1 cellular context compared by ENCODE assay signal in the genomic region with DNA sequence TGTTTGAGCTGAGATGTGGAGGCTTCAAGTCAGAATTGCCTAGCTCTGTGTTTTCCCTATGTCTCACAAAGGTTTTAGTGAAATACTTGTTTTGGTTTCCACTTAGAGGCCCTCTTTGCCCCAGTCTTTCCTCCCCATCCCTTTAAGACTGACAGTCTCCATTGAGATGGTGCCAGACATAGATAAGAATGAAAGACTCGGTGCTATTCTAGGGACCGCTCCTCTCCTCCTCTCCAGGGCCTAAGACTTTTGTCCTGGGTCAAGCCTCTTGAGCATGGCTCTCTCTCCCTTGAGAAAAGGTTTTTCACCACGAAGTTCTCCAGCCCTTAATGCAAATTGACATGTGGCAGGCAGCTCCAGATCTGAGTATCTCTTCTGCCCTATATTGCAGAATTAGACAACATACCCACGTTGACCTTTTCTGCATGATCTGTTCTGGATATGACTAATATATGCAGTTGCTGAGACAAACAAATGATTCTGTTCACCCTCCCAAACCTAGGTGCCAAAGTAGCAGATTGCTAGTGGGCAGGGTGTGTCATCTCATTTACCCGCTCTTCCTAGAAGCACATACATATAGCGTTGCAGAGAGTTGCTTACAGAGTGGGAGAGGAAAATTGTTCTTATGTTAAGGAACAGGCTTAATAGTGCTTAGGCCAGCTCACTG.
TF ChIP-seq lines count a peak whose summit lies in the region.

No MANE protein-coding gene starts in this region.

TF ChIP-seq in SK-N-SH, 30 proteins besides CTCF, POLR2A, EP300 and RAD21:
- TF ChIP-seq EZH2phosphoT487 (IDR thresholded peaks at IDR 0.05; ENCODE audit: borderline replicate concordance, low read depth): no peak
- TF ChIP-seq TEAD4 (IDR thresholded peaks at IDR 0.05; ENCODE audit: borderline replicate concordance, insufficient read depth): no peak
- TF ChIP-seq TAF1 (IDR thresholded peaks at IDR 0.05; ENCODE audit: borderline replicate concordance, low read depth, low read length): no peak
- no peak for TF ChIP-seq IRF3 (IDR thresholded peaks at IDR 0.05; ENCODE audit: low read depth, low read length)
- no peak for TF ChIP-seq FOXJ3 (CRISPR knock-in tag; IDR thresholded peaks at IDR 0.05)
- TF ChIP-seq SMC3 (IDR thresholded peaks at IDR 0.05; ENCODE audit: low read depth, low read length): no peak
